Comparison of ENCODE assay signal across 8 cellular contexts in genomic region chr12:93378373-93379310, GRCh38. TPM values are rescaled to one million over a fixed set of nuclear protein-coding genes. Genes with fewer than 3 reads are reported as not detected.
DNase-seq lines count a peak whose midpoint lies in the region; ATAC-seq and TF ChIP-seq lines count a peak whose summit lies in the region.

No MANE protein-coding gene starts in this region.

- WGBS in ovary, 3 donors, result 0% methylated on average over 43 to 45 of the region's 45 CpGs

- peak overlapping the region; percentile 74 for H3K27ac ChIP-seq in RWPE2 (ENCODE audit: poor library complexity, severe bottlenecking)
- peak overlapping the region; percentile 66 to 89 for H3K27ac ChIP-seq in ovary
- H3K27ac ChIP-seq in tibial artery, result peak overlapping the region; percentile 93 to 96

- H3K36me3 ChIP-seq in RWPE2 (ENCODE audit: low read depth) (peaks cover 6% of the 10 kb centered on the region; the same call in 1 of the 2 replicates), ovary (no peaks in the 10 kb centered on the region), tibial artery (no peaks in the 10 kb centered on the region)

- peak overlapping the region; percentile 92 for H3K4me3 ChIP-seq in RWPE2 (ENCODE audit: severe bottlenecking)
- H3K4me3 ChIP-seq in ovary, result peak overlapping the region; percentile 97
- H3K4me3 ChIP-seq in tibial artery, result peak overlapping the region; percentile 84 to 87

- TF ChIP-seq CTCF in RWPE2 (IDR thresholded peaks at IDR 0.05; ENCODE audit: poor library complexity, severe bottlenecking), result no peak
- no peak for TF ChIP-seq CTCF in ovary (IDR thresholded peaks at IDR 0.05)
- no peak for TF ChIP-seq CTCF in tibial artery (IDR thresholded peaks at IDR 0.05)

- TF ChIP-seq EP300 in ovary (IDR thresholded peaks at IDR 0.05), result no peak

- no peaks in the 10 kb centered on the region for H3K9me3 ChIP-seq in RWPE2 (ENCODE audit: severe bottlenecking)
- H3K9me3 ChIP-seq in ovary, result no peaks in the 10 kb centered on the region
- H3K9me3 ChIP-seq in tibial artery, result no peaks in the 10 kb centered on the region

- H3K4me1 ChIP-seq in RWPE2 (ENCODE audit: insufficient read depth, poor library complexity, severe bottlenecking), result peaks cover 10% of the 10 kb centered on the region
- H3K4me1 ChIP-seq in ovary (ENCODE audit: insufficient read depth), result peaks cover 10% of the 10 kb centered on the region
- peaks cover 0 to 48% (median 27%) of the 10 kb centered on the region in 4 donors for H3K4me1 ChIP-seq in tibial artery

- DNase-seq in DMS 273 (lab: John Stamatoyannopoulos, UW; ENCODE audit: unreplicated experiment) (peak; percentile 73), HT1080 (ENCODE audit: low read depth) (peak; percentile 50), RWPE2 (ENCODE audit: low spot score) (no peak), foreskin melanocyte (peak; percentile 78), ovary (peak; percentile 26 to 63 (median 49)), tibial artery (peak; percentile 51 to 73)
- DNase-seq in activated effector memory CD4-positive, alpha-beta T cell treated with anti-CD3 and anti-CD28 coated beads, Interleukin-2, amount 50 U/mL, for 16 hours, result peak; percentile 84

- ATAC-seq in GM21367 (IDR thresholded peaks at IDR 0.05; ENCODE audit: unreplicated experiment) (peak; percentile 27), RWPE2 (ENCODE audit: low read depth) (peak; percentile 28)

- no peaks in the 10 kb centered on the region for H3K27me3 ChIP-seq in RWPE2 (ENCODE audit: insufficient read depth, poor library complexity, severe bottlenecking)
- H3K27me3 ChIP-seq in ovary, result no peaks in the 10 kb centered on the region
- no peaks in the 10 kb centered on the region for H3K27me3 ChIP-seq in tibial artery

- TF ChIP-seq POLR2A in ovary (IDR thresholded peaks at IDR 0.05), result no peak

- intact Hi-C loops in ovary (cut with DNase I), result loop anchor here in 1 of 4 donors (5.0 kb wide), 1 partner anchor 376 kb away; no protein-coding TSS in a partner anchor
- intact Hi-C loops in tibial artery (cut with DNase I; ENCODE audit: low total_unique reads), result loop anchor here (5.0 kb wide), 1 partner anchor 136 kb away; no protein-coding TSS in a partner anchor

RNA-seq across cellular contexts. Expression of gene NUDT4, which starts 0.9 kb away (rescaled TPM):
- total RNA-seq in HT1080 (2014; rRNA removed; shearing (Covaris generic)), result 29.2 and 42.9 TPM in 2 replicates
- polyA plus RNA-seq in HT1080 (2015; cell fraction: cytosol; rRNA removed), result 48.1 and 55.2 TPM in 2 replicates
- 26.3 and 32.2 TPM in 2 replicates for polyA plus RNA-seq in HT1080 (2015; cell fraction: nucleus; rRNA removed)
- 100 to 1,000 TPM; 129 to 185 (median 149) TPM for total RNA-seq in ovary
- 100 to 1,000 TPM; 102 to 124 TPM for polyA plus RNA-seq in ovary
